In genomic region chr20:58906894-58907293, GRCh38 we compare ENCODE assay signal across 8 cellular contexts. TPM values are rescaled to one million over a fixed set of nuclear protein-coding genes. Genes with fewer than 3 reads are reported as not detected.
DNase-seq lines count a peak whose midpoint lies in the region; ATAC-seq and TF ChIP-seq lines count a peak whose summit lies in the region.

No MANE protein-coding gene starts in this region.

- peaks cover 0 to 2% of the 10 kb centered on the region in 2 donors for H3K27me3 Mint-ChIP-seq in CD4-positive, alpha-beta memory T cell
- no peaks in the 10 kb centered on the region for H3K27me3 Mint-ChIP-seq in nephron (ENCODE audit: low read depth)

- ATAC-seq in GM21576 (IDR thresholded peaks at IDR 0.05; ENCODE audit: unreplicated experiment), result no peak

- POLR2A ChIA-PET in CD4-positive, alpha-beta memory T cell (lab: Charles Lee; ENCODE audit: partially characterized antibody), result interaction anchor here (1.3 to 2.1 kb wide), 4 partner anchors 9 to 126 kb away, joined by 5 to 9 read pairs (median 8); partner anchors contain the start of gene ATP5F1E

- H3K36me3 Mint-ChIP-seq in CD4-positive, alpha-beta memory T cell, result peaks cover 75 to 89% of the 10 kb centered on the region in 2 donors
- H3K36me3 Mint-ChIP-seq in nephron (ENCODE audit: low read depth), result peaks cover 91% of the 10 kb centered on the region

- peaks cover 30% of the 10 kb centered on the region for H3K4me1 ChIP-seq in CD4-positive, alpha-beta memory T cell (ENCODE audit: insufficient read depth, low read length)
- H3K4me1 ChIP-seq in BE2C, result peaks cover 18% of the 10 kb centered on the region

- intact Hi-C loops in CD4-positive, alpha-beta memory T cell (cut with micrococcal nuclease), result no loop called here

- peak overlapping the region; percentile 64 to 97 (median 90) for H3K27ac Mint-ChIP-seq in CD4-positive, alpha-beta memory T cell
- peak overlapping the region; percentile 68 to 93 (median 87) for H3K27ac Mint-ChIP-seq in nephron

- CTCF ChIA-PET in CD4-positive, alpha-beta memory T cell (lab: Charles Lee; ENCODE audit: partially characterized antibody), result interaction anchor here (1.5 to 2.1 kb wide), 2 partner anchors 9 to 33 kb away, joined by 3 to 5 read pairs; no protein-coding TSS in a partner anchor

- H3K9me3 Mint-ChIP-seq in CD4-positive, alpha-beta memory T cell, result peaks cover 0 to 2% (median 0%) of the 10 kb centered on the region in 8 donors
- no peaks in the 10 kb centered on the region for H3K9me3 Mint-ChIP-seq in nephron

- peak overlapping the region; percentile 23 for H3K27ac ChIP-seq in CD4-positive, alpha-beta memory T cell (ENCODE audit: low read depth, low read length)
- peak overlapping the region; percentile 73 for H3K27ac ChIP-seq in caudate nucleus (ENCODE audit: low read depth, low read length)

- no peaks in the 10 kb centered on the region for H3K9me3 ChIP-seq in CD4-positive, alpha-beta memory T cell (ENCODE audit: control insufficient read depth in 1 of 2, low read length in 2 of 2)
- H3K9me3 ChIP-seq in BE2C, result no peaks in the 10 kb centered on the region

- H3K4me3 ChIP-seq in CD4-positive, alpha-beta memory T cell (ENCODE audit: low read length in 2 of 2), result no peak overlapping the region
- H3K4me3 ChIP-seq in BE2C (ENCODE audit: low read depth, low read length), result no peak overlapping the region

- H3K27me3 ChIP-seq in CD4-positive, alpha-beta memory T cell (ENCODE audit: insufficient read depth, low read length), result no peaks in the 10 kb centered on the region
- H3K27me3 ChIP-seq in BE2C, result no peaks in the 10 kb centered on the region

- peaks cover 69% of the 10 kb centered on the region for H3K36me3 ChIP-seq in CD4-positive, alpha-beta memory T cell (ENCODE audit: insufficient read depth, low read length)
- peaks cover 96% of the 10 kb centered on the region for H3K36me3 ChIP-seq in BE2C

- H3K4me3 Mint-ChIP-seq in CD4-positive, alpha-beta memory T cell, result peak overlapping the region in 6 of 8 donors; percentile 42 to 91 (median 78)
- H3K4me3 Mint-ChIP-seq in nephron, result peak overlapping the region; percentile 19 to 61 (median 36)

- no peak for TF ChIP-seq CTCF in nephron (IDR thresholded peaks at IDR 0.05; ENCODE audit: unreplicated experiment in 3 of 3)
- no peak for TF ChIP-seq CTCF in BE2C (IDR thresholded peaks at IDR 0.05; ENCODE audit: low read depth, low read length)

- H3K4me1 Mint-ChIP-seq in CD4-positive, alpha-beta memory T cell, result peaks cover 33 to 70% (median 52%) of the 10 kb centered on the region in 4 donors
- peaks cover 58% of the 10 kb centered on the region for H3K4me1 Mint-ChIP-seq in nephron

- DNase-seq in CD4-positive, alpha-beta memory T cell, result no peak
- peak; percentile 67 for DNase-seq in NAMALWA (ENCODE audit: low spot score)
- DNase-seq in caudate nucleus (lab: John Stamatoyannopoulos, UW), result no peak
- no peak for DNase-seq in NCI-H526 treated with DMSO at 0.1 percent for 48 hours (lab: John Stamatoyannopoulos, UW)
- no peak for DNase-seq in SHP77 (lab: John Stamatoyannopoulos, UW)
- no peak for DNase-seq in BE2C

RNA-seq across cellular contexts. Expression of gene GNAS, which starts 54.4 kb away (rescaled TPM):
- 100 to 1,000 TPM; 641 to 645 TPM for total RNA-seq in CD4-positive, alpha-beta memory T cell
- 100 to 1,000 TPM in 1 of 2 donors, 10 to 100 TPM in 1; 70.1 to 184 TPM for polyA plus RNA-seq in CD4-positive, alpha-beta memory T cell
- 4,204 TPM for polyA plus RNA-seq in BE2C (2012; ENCODE audit: insufficient read depth, insufficient read length, low read depth)

RNA-seq across cellular contexts. Expression of gene GNAS-AS1, which starts 56.2 kb away (rescaled TPM):
- total RNA-seq in CD4-positive, alpha-beta memory T cell, result 1 to 10 TPM in 1 of 2 experiments, under 1 TPM in 1; 0.94 to 1.1 TPM
- not detected for polyA plus RNA-seq in CD4-positive, alpha-beta memory T cell
- 1.5 TPM for polyA plus RNA-seq in BE2C (2012; ENCODE audit: insufficient read depth, insufficient read length, low read depth)
